ENCODE assay signal across 1 cellular context in genomic region chr12:42238240-42239140, GRCh38.
TF ChIP-seq lines count a peak whose summit lies in the region.

Gene YAF2, minus strand, starts transcription at chr12:42238248. Its CDS starts 68 bp downstream, at chr12:42238180.

TF ChIP-seq in K562, 482 proteins besides CTCF, POLR2A, EP300 and RAD21 (continued from another document and continues in another):
- TF ChIP-seq CEBPZ (IDR thresholded peaks at IDR 0.05; ENCODE audit: borderline replicate concordance, low read depth, low read length) (no peak), SMAD4 (CRISPR knock-in tag; conservative IDR thresholded peaks at IDR 0.05) (peak; percentile 59), CBX8 (IDR thresholded peaks at IDR 0.05; ENCODE audit: borderline replicate concordance, extremely low read depth, low read depth, low read length, poor library complexity, severe bottlenecking) (no peak), POLR2G (IDR thresholded peaks at IDR 0.05; ENCODE audit: low read depth, low read length) (peak; percentile 89), C11orf30 (IDR thresholded peaks at IDR 0.05; ENCODE audit: low read depth) (no peak), ZNF318 (IDR thresholded peaks at IDR 0.05; ENCODE audit: borderline replicate concordance in 1 of 2, low read depth in 1 of 2) (no peak), POLR2H (tag; IDR thresholded peaks at IDR 0.05; ENCODE audit: low read depth) (peak; percentile 72), GTF3C2 (IDR thresholded peaks at IDR 0.05; ENCODE audit: borderline replicate concordance, extremely low read depth, insufficient read length) (no peak), CBFA2T2 (conservative IDR thresholded peaks at IDR 0.05) (peak; percentile 28), PHB2 (IDR thresholded peaks at IDR 0.05; ENCODE audit: low read depth) (no peak), SNIP1 (IDR thresholded peaks at IDR 0.05; ENCODE audit: low read depth) (no peak), TCF15 (CRISPR knock-in tag; IDR thresholded peaks at IDR 0.05) (no peak), RFX5 (IDR thresholded peaks at IDR 0.05; ENCODE audit: low read depth, low read length) (no peak), IRF1 (CRISPR knock-in tag; IDR thresholded peaks at IDR 0.05; ENCODE audit: borderline replicate concordance) (no peak), RBM25 (IDR thresholded peaks at IDR 0.05; ENCODE audit: low read depth, low read length, severe bottlenecking) (peak; percentile 78), DMBX1 (CRISPR knock-in tag; IDR thresholded peaks at IDR 0.05; ENCODE audit: borderline replicate concordance) (no peak), MXD1 (CRISPR knock-in tag; IDR thresholded peaks at IDR 0.05; ENCODE audit: borderline replicate concordance, poor library complexity, severe bottlenecking) (no peak), WHSC1 (IDR thresholded peaks at IDR 0.05; ENCODE audit: low read length) (no peak), JUN (IDR thresholded peaks at IDR 0.05; ENCODE audit: borderline replicate concordance, low read depth, low read length) (no peak), JUN (CRISPR knock-in tag; IDR thresholded peaks at IDR 0.05; ENCODE audit: borderline replicate concordance) (no peak), ZBTB49 (CRISPR knock-in tag; IDR thresholded peaks at IDR 0.05; ENCODE audit: borderline replicate concordance) (no peak), FOXJ2 (tag; IDR thresholded peaks at IDR 0.05) (no peak), SRSF9 (IDR thresholded peaks at IDR 0.05; ENCODE audit: borderline replicate concordance, low read depth, low read length) (no peak), ZFP1 (CRISPR knock-in tag; IDR thresholded peaks at IDR 0.05) (no peak), ARID4B (CRISPR knock-in tag; IDR thresholded peaks at IDR 0.05) (no peak), ARID1B (IDR thresholded peaks at IDR 0.05) (no peak), SAP30 (IDR thresholded peaks at IDR 0.05; ENCODE audit: borderline replicate concordance, insufficient read depth, low read depth, low read length, poor library complexity, severe bottlenecking) (peak; percentile 29), TEAD1 (CRISPR knock-in tag; IDR thresholded peaks at IDR 0.05) (no peak), SREBF1 (IDR thresholded peaks at IDR 0.05; ENCODE audit: borderline replicate concordance, low read depth, low read length) (no peak), ZNF408 (CRISPR knock-in tag; IDR thresholded peaks at IDR 0.05; ENCODE audit: low read depth) (no peak)
